In the genomic region with DNA sequence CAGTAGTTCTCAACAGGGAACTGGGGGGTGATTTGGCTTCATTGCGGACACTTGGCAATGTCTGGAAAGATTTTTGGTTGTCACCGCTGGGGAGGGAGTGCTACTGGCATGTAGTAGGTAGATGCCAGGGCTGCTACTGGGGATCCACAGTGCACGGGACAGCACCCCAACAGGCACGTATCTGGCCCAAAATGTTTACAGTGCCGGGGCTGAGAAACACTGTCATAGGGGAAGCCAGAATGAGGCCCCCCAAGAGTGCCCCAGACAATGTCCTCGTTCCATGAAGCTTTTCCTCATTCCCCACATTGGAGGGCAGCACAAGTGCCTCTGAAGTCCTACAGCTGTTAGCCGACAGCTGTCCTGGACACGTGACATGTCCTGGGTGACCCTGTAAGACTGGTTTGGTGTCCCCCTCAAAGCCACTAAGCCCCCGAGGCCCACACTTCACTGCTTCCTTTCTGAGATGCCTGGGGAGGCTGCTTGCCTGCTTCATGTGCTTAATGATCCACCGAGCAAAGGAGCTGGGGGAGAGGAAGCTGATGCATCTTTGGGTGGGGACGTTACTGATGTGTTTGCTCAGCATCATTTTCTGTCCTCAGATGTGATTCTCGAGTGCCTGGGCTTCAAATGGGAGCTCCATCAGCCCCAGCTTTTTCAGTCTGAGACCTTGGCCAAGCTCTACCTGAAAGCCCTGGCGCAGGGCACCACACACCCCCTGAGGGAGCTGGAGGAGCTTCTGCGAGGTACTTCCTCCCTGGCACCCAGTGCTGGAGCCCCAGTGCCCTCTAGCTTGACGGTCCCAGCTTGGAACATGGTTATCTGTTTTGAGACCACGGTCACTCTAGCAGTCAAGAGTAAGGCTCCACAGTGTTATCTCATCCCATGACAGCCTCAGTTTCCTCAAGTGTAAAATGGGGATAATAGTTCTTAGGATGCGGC, we compare ENCODE assay signal across 21 cellular contexts. TPM values are rescaled to one million over a fixed set of nuclear protein-coding genes. Genes with fewer than 3 reads are reported as not detected.
DNase-seq lines count a peak whose midpoint lies in the region; ATAC-seq, FAIRE-seq and TF ChIP-seq lines count a peak whose summit lies in the region.
"Had no signal": no experiment of that assay in that cellular context is flagged by ENCODE, and none has a peak within 500 bp of the region (broad histone marks: within the 10 kb centered on the region; RNA-seq: fewer than 3 reads in every experiment).

No MANE protein-coding gene starts in this region.

- WGBS in A549 (ENCODE audit: missing lambda C conversion rate) = 77% methylated on average over 16 of the region's 17 CpGs
- 91% methylated on average over 16 of the region's 17 CpGs for WGBS in mesenchymal stem cell
- 79 to 82% methylated on average over 17 of the region's 17 CpGs for whole genome bisulfite sequencing in sigmoid colon, 2 donors
- 87% methylated on average over 17 of the region's 17 CpGs for WGBS in hepatocyte (ENCODE audit: low lambda C conversion rate, missing lambda C conversion rate)

- no peaks in the 10 kb centered on the region for H3K9me3 Mint-ChIP-seq in natural killer cell
- H3K9me3 Mint-ChIP-seq: CD8-positive, alpha-beta T cell had no signal

- no peak overlapping the region for H2BK15ac ChIP-seq in mesenchymal stem cell (ENCODE audit: low read depth, poor library complexity, severe bottlenecking)

- intact Hi-C loops in sigmoid colon (cut with DNase I) = no loop called here
- intact Hi-C loops in natural killer cell (cut with micrococcal nuclease) = no loop called here

- peaks cover 0 to 4% of the 10 kb centered on the region in 2 donors for H3K4me1 Mint-ChIP-seq in natural killer cell

- no peaks in the 10 kb centered on the region for H3K79me2 ChIP-seq in hepatocyte

- no peak for TF ChIP-seq CTCF in A549 (IDR thresholded peaks at IDR 0.05)
- TF ChIP-seq CTCF in sigmoid colon (IDR thresholded peaks at IDR 0.05) = no peak
- no peak for TF ChIP-seq CTCF in hepatocyte (IDR thresholded peaks at IDR 0.05; ENCODE audit: poor library complexity)
- TF ChIP-seq CTCF in natural killer cell (IDR thresholded peaks at IDR 0.05) = no peak

- H3K9me2 ChIP-seq in hepatocyte (replicated peaks; ENCODE audit: insufficient read depth) = no peaks in the 10 kb centered on the region

- H3K36me3 ChIP-seq in SJCRH30 = no peaks in the 10 kb centered on the region
- no peaks in the 10 kb centered on the region for H3K36me3 ChIP-seq in mesenchymal stem cell (ENCODE audit: control insufficient read depth in 1 of 2, insufficient read depth in 2 of 2, low read depth in 1 of 2, low read length in 2 of 2)
- no peaks in the 10 kb centered on the region for H3K36me3 ChIP-seq in sigmoid colon
- H3K36me3 ChIP-seq in hepatocyte (replicated peaks; ENCODE audit: insufficient read depth, low read depth) = no peaks in the 10 kb centered on the region
- H3K36me3 ChIP-seq in effector memory CD4-positive, alpha-beta T cell (ENCODE audit: control insufficient read depth, insufficient read depth, low read length) = no peaks in the 10 kb centered on the region

- H3K9ac ChIP-seq in mesenchymal stem cell (ENCODE audit: low read length) = no peak overlapping the region

- H4K91ac ChIP-seq in mesenchymal stem cell (ENCODE audit: low read length) = no peak overlapping the region

- no peak for ATAC-seq in A549
- ATAC-seq in natural killer cell = no peak
- ATAC-seq: CD8-positive, alpha-beta T cell; K562 had no signal

- no peak for TF ChIP-seq RAD21 in A549 (conservative IDR thresholded peaks at IDR 0.05 in 1 of 2, IDR thresholded peaks at IDR 0.05 in 1 of 2)

- H3K27me3 ChIP-seq in SJCRH30 (no peaks in the 10 kb centered on the region), mesenchymal stem cell (ENCODE audit: control insufficient read depth in 1 of 2, insufficient read depth in 1 of 2, low read length in 2 of 2) (no peaks in the 10 kb centered on the region), sigmoid colon (no peaks in the 10 kb centered on the region), hepatocyte (no peaks in the 10 kb centered on the region)
- H3K27me3 ChIP-seq in effector memory CD4-positive, alpha-beta T cell (replicated peaks; ENCODE audit: control insufficient read depth, insufficient read depth, low read length, poor library complexity, severe bottlenecking) = no peaks in the 10 kb centered on the region

- H2BK5ac ChIP-seq in mesenchymal stem cell (ENCODE audit: low read depth, low read length, poor library complexity, severe bottlenecking) = no peak overlapping the region

- H3K4me3 Mint-ChIP-seq in natural killer cell = no peak overlapping the region
- H3K4me3 Mint-ChIP-seq: CD8-positive, alpha-beta T cell had no signal

- H3K23ac ChIP-seq in mesenchymal stem cell (ENCODE audit: low read length in 2 of 2) = no peak overlapping the region

- H2BK120ac ChIP-seq in mesenchymal stem cell (ENCODE audit: low read depth, low read length) = no peak overlapping the region

- H3K36me3 Mint-ChIP-seq in natural killer cell = no peaks in the 10 kb centered on the region
- H3K36me3 Mint-ChIP-seq: CD8-positive, alpha-beta T cell had no signal

- no peak overlapping the region for H3K27ac ChIP-seq in A549
- H3K27ac ChIP-seq in SJCRH30 = peak overlapping the region; percentile 48
- H3K27ac ChIP-seq in mesenchymal stem cell (ENCODE audit: low read length, poor library complexity, severe bottlenecking) = peak overlapping the region; percentile 75
- H3K27ac ChIP-seq in sigmoid colon = peak overlapping the region in 1 of 4 donors; percentile 59
- no peak overlapping the region for H3K27ac ChIP-seq in hepatocyte
- H3K27ac ChIP-seq in caudate nucleus (ENCODE audit: low read depth, low read length) = no peak overlapping the region
- no peak overlapping the region for H3K27ac ChIP-seq in effector memory CD4-positive, alpha-beta T cell (ENCODE audit: insufficient read depth, low read length, poor library complexity, severe bottlenecking)

- CTCF ChIA-PET in A549 (lab: Yijun Ruan, JAX) = interaction anchor here (0.6 to 4.7 kb wide), 6 partner anchors 12 to 280 kb away, joined by 3 to 34 read pairs (median 4); a partner anchor contains a TSS

- TF ChIP-seq EP300 in A549 (IDR thresholded peaks at IDR 0.05) = no peak
- no peak for TF ChIP-seq EP300 in sigmoid colon (IDR thresholded peaks at IDR 0.05)

- TF ChIP-seq POLR2A in A549 (IDR thresholded peaks at IDR 0.05; ENCODE audit: low read length) (no peak), sigmoid colon (IDR thresholded peaks at IDR 0.05) (no peak)

- H2BK12ac ChIP-seq in mesenchymal stem cell (ENCODE audit: low read length in 2 of 2) = no peak overlapping the region

- no peak for FAIRE-seq in A549 (lab: Jason Lieb, UNC)
- FAIRE-seq: H1, K562 had no signal

- no peak overlapping the region for H3K27ac Mint-ChIP-seq in natural killer cell
- H3K27ac Mint-ChIP-seq: CD8-positive, alpha-beta T cell had no signal

- no peak overlapping the region for H3K14ac ChIP-seq in mesenchymal stem cell (ENCODE audit: low read length in 2 of 2)

- no peak overlapping the region for H3K18ac ChIP-seq in mesenchymal stem cell (ENCODE audit: low read depth in 1 of 2, low read length in 2 of 2)

- H3K27me3 Mint-ChIP-seq in natural killer cell (ENCODE audit: low read depth in 2 of 2) = peaks cover 10 to 16% of the 10 kb centered on the region in 2 donors

- POLR2A ChIA-PET in A549 (lab: Yijun Ruan, JAX) = no interaction called here

- H3K4me3 ChIP-seq in A549 = no peak overlapping the region
- H3K4me3 ChIP-seq in SJCRH30 = no peak overlapping the region
- H3K4me3 ChIP-seq in mesenchymal stem cell (ENCODE audit: insufficient read depth in 1 of 2, low read depth in 1 of 2, low read length in 2 of 2) = no peak overlapping the region
- H3K4me3 ChIP-seq in sigmoid colon = no peak overlapping the region
- no peak overlapping the region for H3K4me3 ChIP-seq in hepatocyte
- H3K4me3 ChIP-seq in effector memory CD4-positive, alpha-beta T cell (ENCODE audit: insufficient read depth, low read depth, low read length, poor library complexity, severe bottlenecking) = no peak overlapping the region
- H3K4me3 ChIP-seq: K562 had no signal

- no peak overlapping the region for H2AFZ ChIP-seq in mesenchymal stem cell (ENCODE audit: low read depth, low read length)
- H2AFZ ChIP-seq in hepatocyte = no peak overlapping the region

- H3K4me2 ChIP-seq in A549 (no peak overlapping the region), mesenchymal stem cell (ENCODE audit: low read length, poor library complexity, severe bottlenecking) (no peak overlapping the region), hepatocyte (no peak overlapping the region)

- no peak overlapping the region for H3K4ac ChIP-seq in mesenchymal stem cell (ENCODE audit: low read depth in 1 of 2, low read length in 2 of 2)

- DNase-seq in A549 (ENCODE audit: low read depth in 1 of 2, low spot score in 1 of 2) (no peak), SJCRH30 (peak; percentile 80 to 86), mesenchymal stem cell (no peak), sigmoid colon (peak; percentile 55), hepatocyte (ENCODE audit: low spot score) (no peak), caudate nucleus (lab: John Stamatoyannopoulos, UW) (no peak), natural killer cell (no peak)
- no peak for DNase-seq in effector memory CD4-positive, alpha-beta T cell
- DNase-seq: Calu3; CD8-positive, alpha-beta T cell; GF-D8; NCI-H1105; NCI-H2081 treated with DMSO at 0.1 percent for 48 hours; NCI-H510A; NCI-H748 treated with DMSO at 0.1 percent for 48 hours; SHP77 treated with DMSO at 0.1 percent for 48 hours had no signal

- peak overlapping the region; percentile 94 for H2AK5ac ChIP-seq in mesenchymal stem cell (ENCODE audit: low read length, severe bottlenecking)

- no peak overlapping the region for H4K8ac ChIP-seq in mesenchymal stem cell (ENCODE audit: low read length)

- no peaks in the 10 kb centered on the region for H3K79me1 ChIP-seq in mesenchymal stem cell (replicated peaks; ENCODE audit: low read length, poor library complexity, severe bottlenecking)

- peaks cover 6% of the 10 kb centered on the region; the same call in 1 of the 3 replicates for H3K4me1 ChIP-seq in A549
- peaks cover 56% of the 10 kb centered on the region for H3K4me1 ChIP-seq in SJCRH30
- peaks cover 33% of the 10 kb centered on the region for H3K4me1 ChIP-seq in mesenchymal stem cell (ENCODE audit: control insufficient read depth, insufficient read depth, low read depth, low read length)
- peaks cover 0 to 36% (median 29%) of the 10 kb centered on the region in 4 donors for H3K4me1 ChIP-seq in sigmoid colon
- H3K4me1 ChIP-seq in hepatocyte (ENCODE audit: insufficient read depth) = no peaks in the 10 kb centered on the region
- H3K4me1 ChIP-seq in effector memory CD4-positive, alpha-beta T cell (ENCODE audit: control insufficient read depth, insufficient read depth, low read length, poor library complexity, severe bottlenecking) = no peaks in the 10 kb centered on the region

- H3K9me3 ChIP-seq in A549 (no peaks in the 10 kb centered on the region), SJCRH30 (replicated peaks) (no peaks in the 10 kb centered on the region), mesenchymal stem cell (ENCODE audit: control insufficient read depth, low read length) (no peaks in the 10 kb centered on the region), sigmoid colon (no peaks in the 10 kb centered on the region), hepatocyte (ENCODE audit: low read depth) (no peaks in the 10 kb centered on the region)
- no peaks in the 10 kb centered on the region for H3K9me3 ChIP-seq in effector memory CD4-positive, alpha-beta T cell (ENCODE audit: control insufficient read depth, low read length)

- H4K20me1 ChIP-seq in hepatocyte (ENCODE audit: insufficient read depth, poor library complexity, severe bottlenecking) = no peaks in the 10 kb centered on the region

RNA-seq across cellular contexts. Expression of a gene that starts 14.7 kb away (rescaled TPM):
- polyA plus RNA-seq in A549 (2011; rRNA removed) (1.3 and 2.1 TPM in 2 replicates), A549 (2017; fragmentation: RNase III; extraction: RNeasy Plus Mini Kit Qiagen cat#74134 plus additional on column Dnase treatment) (0.32 to 0.69 TPM (median 0.35 TPM) in 3 replicates), sigmoid colon (under 1 TPM in 1 of 3 donors, not detected in 2; 0.12 TPM), hepatocyte (0.24 and 0.74 TPM in 2 replicates)
- 0.48 and 0.50 TPM in 2 replicates for polyA plus RNA-seq in A549 (2012; cell fraction: cytosol; rRNA removed)
- 0.44 and 1.4 TPM in 2 replicates for polyA plus RNA-seq in A549 (2012; cell fraction: nucleus; rRNA removed)
- polyA minus RNA-seq in A549 (2011; rRNA and poly(A)+ RNA removed) = 1.0 and 4.4 TPM in 2 replicates
- not detected in 2 replicates for total RNA-seq in SJCRH30 (2014; rRNA removed; shearing (Covaris generic))
- not detected for polyA plus RNA-seq in mesenchymal stem cell (2013, experiment 1 of 2)
- not detected for polyA plus RNA-seq in mesenchymal stem cell (2013, experiment 2 of 2)
- total RNA-seq in sigmoid colon (under 1 TPM in 2 of 4 donors, not detected in 2; 0.54 to 0.55 TPM), hepatocyte (0.47 and 0.92 TPM in 2 replicates), natural killer cell (not detected)
- total RNA-seq: A172; CD8-positive, alpha-beta T cell; H1; K562; RPMI7951 had no signal
- polyA plus RNA-seq: BJ had no signal

Comparison
In these comparisons a context has a peak if more than half of its experiments do, and no peak if none do; other contexts are left out.
1. DNase-seq: peak in SJCRH30 (2 of 2) and sigmoid colon (single experiment); none in A549 (0 of 2), mesenchymal stem cell (single experiment), hepatocyte (single experiment), caudate nucleus (0 of 61), natural killer cell (single experiment) and effector memory CD4-positive, alpha-beta T cell (0 of 3).
2. H3K27ac ChIP-seq: peak in SJCRH30 (single experiment) and mesenchymal stem cell (single experiment); none in A549 (0 of 2), hepatocyte (single experiment), caudate nucleus (single experiment) and effector memory CD4-positive, alpha-beta T cell (single experiment).